Comparison of ENCODE assay signal across 16 cellular contexts in the genomic region with DNA sequence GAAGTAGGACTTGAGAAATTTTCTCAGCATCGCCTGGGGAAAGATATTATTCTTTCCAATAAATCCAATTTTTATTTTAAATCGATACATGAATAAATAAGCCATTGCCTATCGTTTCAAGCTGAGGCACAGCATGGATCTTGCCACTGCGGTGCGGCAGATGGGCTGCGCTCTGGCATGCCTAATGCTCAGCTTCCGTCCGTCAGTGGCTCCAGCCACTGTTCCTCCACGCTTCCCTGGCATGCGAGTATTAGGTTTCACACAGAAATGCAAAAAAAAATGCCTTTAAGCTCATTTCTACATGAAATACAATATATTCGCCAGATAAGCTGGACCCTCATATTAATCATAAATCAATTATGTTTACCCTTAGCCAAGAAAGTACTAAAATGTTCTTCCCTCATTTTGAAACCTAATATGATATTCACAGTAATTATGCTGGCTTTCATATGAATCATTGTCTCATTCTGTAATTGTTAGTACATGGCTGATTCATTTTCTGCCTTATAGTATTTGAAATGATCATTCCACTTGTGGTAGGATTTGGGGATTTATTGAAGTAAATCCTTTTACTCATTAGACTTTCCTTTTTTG.
DNase-seq lines count a peak whose midpoint lies in the region; ATAC-seq and TF ChIP-seq lines count a peak whose summit lies in the region.
"Had no signal": no experiment of that assay in that cellular context is flagged by ENCODE, and none has a peak within 500 bp of the region (broad histone marks: within the 10 kb centered on the region; RNA-seq: fewer than 3 reads in every experiment).

No MANE protein-coding gene starts in this region.

- H3K9me3 ChIP-seq in neural progenitor cell (ENCODE audit: low read depth): no peaks in the 10 kb centered on the region
- H3K9me3 ChIP-seq: A549, left lung, vagina had no signal

- H3F3A ChIP-seq in neural progenitor cell (ENCODE audit: low read depth): no peaks in the 10 kb centered on the region

- H3K9me3 Mint-ChIP-seq in neural progenitor cell: peaks cover 2% of the 10 kb centered on the region
- H3K9me3 Mint-ChIP-seq: activated T-helper 17 cell treated with anti-CD3 and anti-CD28 coated beads, Interleukin-2, amount 50 U/mL, for 72 hours; CD4-positive, alpha-beta T cell had no signal

- H3K4me2 ChIP-seq in neural progenitor cell: no peak overlapping the region
- H3K4me2 ChIP-seq: A549 had no signal

- no peaks in the 10 kb centered on the region for H3K27me3 Mint-ChIP-seq in neural progenitor cell (ENCODE audit: insufficient read depth, low read depth)

- H3K4me3 ChIP-seq in neural progenitor cell: no peak overlapping the region
- H3K4me3 ChIP-seq: A549, left lung, vagina had no signal

- H3K27ac ChIP-seq in neural progenitor cell: no peak overlapping the region
- H3K27ac ChIP-seq in RWPE1: no peak overlapping the region
- H3K27ac ChIP-seq: A549, left lung, vagina had no signal

- no peak overlapping the region for H3K4me3 Mint-ChIP-seq in neural progenitor cell
- H3K4me3 Mint-ChIP-seq: activated T-helper 17 cell treated with anti-CD3 and anti-CD28 coated beads, Interleukin-2, amount 50 U/mL, for 72 hours; CD4-positive, alpha-beta T cell had no signal

- no peaks in the 10 kb centered on the region for H4K20me1 ChIP-seq in neural progenitor cell (ENCODE audit: low read depth)

- H3K4me1 ChIP-seq in neural progenitor cell: no peaks in the 10 kb centered on the region
- H3K4me1 ChIP-seq: A549, left lung, vagina had no signal

- TF ChIP-seq CTCF in neural progenitor cell (IDR thresholded peaks at IDR 0.05): no peak
- no peak for TF ChIP-seq CTCF in RWPE1 (conservative IDR thresholded peaks at IDR 0.05; ENCODE audit: low read depth)

- peak; percentile 13 to 27 for DNase-seq in NCI-H446 (lab: John Stamatoyannopoulos, UW)
- DNase-seq in NCI-H446 treated with DMSO at 0.1 percent for 48 hours (lab: John Stamatoyannopoulos, UW): no peak
- DNase-seq in LHCN-M2 (ENCODE audit: low read depth): peak; percentile 43
- DNase-seq in neural progenitor cell (ENCODE audit: low spot score): peak; percentile 14
- DNase-seq in RWPE1 (ENCODE audit: low spot score): no peak
- no peak for DNase-seq in DMS53 treated with DMSO at 0.1 percent for 48 hours (lab: John Stamatoyannopoulos, UW; ENCODE audit: unreplicated experiment)
- DNase-seq: CD4-positive, alpha-beta T cell; left lung; SHP77 treated with DMSO at 0.1 percent for 48 hours; stimulated activated CD4-positive, alpha-beta T cell treated with anti-CD3 and anti-CD28 coated beads, Interleukin-2, amount 100 ng/mL, for 48 hours had no signal

- CTCF ChIA-PET in RWPE1 (lab: Yijun Ruan, JAX): interaction anchor here (1.6 to 4.3 kb wide), 2 partner anchors 86 to 175 kb away, joined by 4 to 46 read pairs; no protein-coding TSS in a partner anchor

- POLR2A ChIA-PET in RWPE1 (lab: Yijun Ruan, JAX; ENCODE audit: low non-redundant PET): no interaction called here

- no peaks in the 10 kb centered on the region for H3K4me1 Mint-ChIP-seq in neural progenitor cell
- H3K4me1 Mint-ChIP-seq: activated T-helper 17 cell treated with anti-CD3 and anti-CD28 coated beads, Interleukin-2, amount 50 U/mL, for 72 hours had no signal

- H3K9ac ChIP-seq in neural progenitor cell: no peak overlapping the region

- H3K36me3 Mint-ChIP-seq in neural progenitor cell: no peaks in the 10 kb centered on the region

- no peak overlapping the region for H3K27ac Mint-ChIP-seq in neural progenitor cell
- H3K27ac Mint-ChIP-seq: activated T-helper 17 cell treated with anti-CD3 and anti-CD28 coated beads, Interleukin-2, amount 50 U/mL, for 72 hours; CD4-positive, alpha-beta T cell had no signal

- no peaks in the 10 kb centered on the region for H3K27me3 ChIP-seq in neural progenitor cell
- H3K27me3 ChIP-seq: vagina had no signal

- no peaks in the 10 kb centered on the region for H3K36me3 ChIP-seq in neural progenitor cell
- H3K36me3 ChIP-seq: left lung, vagina had no signal

- no peak overlapping the region for H2AFZ ChIP-seq in neural progenitor cell (replicated peaks)

- H3K79me2 ChIP-seq in neural progenitor cell (ENCODE audit: low read depth): no peaks in the 10 kb centered on the region

- ATAC-seq in esophagus mucosa (peak; percentile 71), GM21423 (IDR thresholded peaks at IDR 0.05; ENCODE audit: unreplicated experiment) (no peak)
- ATAC-seq: A549; activated CD4-positive, CD25-positive, alpha-beta regulatory T cell treated with anti-CD3 and anti-CD28 coated beads, Interleukin-2, amount 50 U/mL, for 24 hours; activated T-helper 17 cell treated with anti-CD3 and anti-CD28 coated beads, Interleukin-2, amount 50 U/mL, for 72 hours; left lung had no signal

Comparison
In these comparisons a context has a peak if more than half of its experiments do, and no peak if none do; other contexts are left out.
1. DNase-seq: peak in NCI-H446 (2 of 2), LHCN-M2 (single experiment) and neural progenitor cell (single experiment); none in NCI-H446 treated with DMSO at 0.1 percent for 48 hours (single experiment), RWPE1 (single experiment) and DMS53 treated with DMSO at 0.1 percent for 48 hours (single experiment).